In the genomic region with DNA sequence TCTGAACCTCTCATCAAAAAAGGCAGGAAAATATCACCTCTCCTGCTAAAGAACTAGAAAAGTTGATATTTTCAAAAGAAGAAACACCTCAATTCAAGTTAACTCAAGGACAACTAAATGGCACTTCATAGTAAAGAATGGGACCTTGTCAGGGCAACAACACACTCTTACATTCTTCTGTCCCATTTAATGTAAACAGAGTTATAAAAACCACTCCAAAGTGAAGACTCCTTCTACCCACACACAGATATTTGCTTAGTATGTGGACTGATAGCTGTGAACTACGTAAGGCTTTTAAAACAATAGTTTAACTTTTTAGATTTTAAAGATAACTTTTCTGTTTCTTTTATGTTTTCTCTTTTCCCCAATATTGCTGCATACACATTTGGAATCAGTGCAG, we compare ENCODE assay signal across 35 cellular contexts.
"Had no signal": no experiment of that assay in that cellular context is flagged by ENCODE, and none has a peak within 500 bp of the region (broad histone marks: within the 10 kb centered on the region; RNA-seq: fewer than 3 reads in every experiment).

No MANE protein-coding gene starts in this region.

- H3K27ac ChIP-seq: KMS-11 had no signal

- H3K36me3 ChIP-seq: MG63 had no signal

- H3K27me3 ChIP-seq: MG63 had no signal

- H3K4me3 ChIP-seq: MG63 had no signal

- DNase-seq: Karpas-422, Kasumi-1, KG1, MG63, MM.1S, MV-4-11, NCI-H1092, NCI-H1092 treated with DMSO at 0.1 percent for 48 hours, NCI-H1105, NCI-H1105 treated with DMSO at 0.1 percent for 48 hours, NCI-H1417, NCI-H1417 treated with DMSO at 0.1 percent for 48 hours, NCI-H1436, NCI-H1436 treated with DMSO at 0.1 percent for 48 hours, NCI-H146, NCI-H1694, NCI-H1694 treated with DMSO at 0.1 percent for 48 hours, NCI-H187, NCI-H187 treated with DMSO at 0.1 percent for 48 hours, NCI-H1930, NCI-H2029, NCI-H2029 treated with DMSO at 0.1 percent for 48 hours, NCI-H2081, NCI-H2081 treated with DMSO at 0.1 percent for 48 hours, NCI-H2107, NCI-H2171, NCI-H2171 treated with DMSO at 0.1 percent for 48 hours, NCI-H2227 treated with DMSO at 0.1 percent for 48 hours, NCI-H226, NCI-H345, NCI-H446, NCI-H446 treated with DMSO at 0.1 percent for 48 hours, NCI-H510A, NCI-H510A treated with DMSO at 0.1 percent for 48 hours had no signal

- H3K9me3 ChIP-seq: MG63 had no signal
